In genomic region chr20:24118096-24118780, GRCh38 we compare ENCODE assay signal across 2 cellular contexts.
TF ChIP-seq lines count a peak whose summit lies in the region.

No MANE protein-coding gene starts in this region.

TF ChIP-seq in SK-N-SH, 30 proteins besides CTCF, POLR2A, EP300 and RAD21 (continued from another document):
- no peak for TF ChIP-seq ZBTB33 (IDR thresholded peaks at IDR 0.05; ENCODE audit: borderline replicate concordance, low read depth)

TF ChIP-seq in SK-N-SH treated with all-trans-retinoic acid at 6 μM for 48 hours, 23 proteins besides CTCF, POLR2A, EP300 and RAD21 (continued from another document):
- TF ChIP-seq TOX (CRISPR knock-in tag; IDR thresholded peaks at IDR 0.05; ENCODE audit: borderline replicate concordance) (no peak), POU6F1 (CRISPR knock-in tag; IDR thresholded peaks at IDR 0.05; ENCODE audit: borderline replicate concordance, low read depth) (no peak), ZFP3 (CRISPR knock-in tag; IDR thresholded peaks at IDR 0.05) (no peak), ESRRG (CRISPR knock-in tag; IDR thresholded peaks at IDR 0.05) (no peak), OSR1 (CRISPR knock-in tag; IDR thresholded peaks at IDR 0.05) (no peak), ZC3H10 (CRISPR knock-in tag; IDR thresholded peaks at IDR 0.05) (no peak), TSHZ2 (CRISPR knock-in tag; IDR thresholded peaks at IDR 0.05) (no peak)
